In the genomic region with DNA sequence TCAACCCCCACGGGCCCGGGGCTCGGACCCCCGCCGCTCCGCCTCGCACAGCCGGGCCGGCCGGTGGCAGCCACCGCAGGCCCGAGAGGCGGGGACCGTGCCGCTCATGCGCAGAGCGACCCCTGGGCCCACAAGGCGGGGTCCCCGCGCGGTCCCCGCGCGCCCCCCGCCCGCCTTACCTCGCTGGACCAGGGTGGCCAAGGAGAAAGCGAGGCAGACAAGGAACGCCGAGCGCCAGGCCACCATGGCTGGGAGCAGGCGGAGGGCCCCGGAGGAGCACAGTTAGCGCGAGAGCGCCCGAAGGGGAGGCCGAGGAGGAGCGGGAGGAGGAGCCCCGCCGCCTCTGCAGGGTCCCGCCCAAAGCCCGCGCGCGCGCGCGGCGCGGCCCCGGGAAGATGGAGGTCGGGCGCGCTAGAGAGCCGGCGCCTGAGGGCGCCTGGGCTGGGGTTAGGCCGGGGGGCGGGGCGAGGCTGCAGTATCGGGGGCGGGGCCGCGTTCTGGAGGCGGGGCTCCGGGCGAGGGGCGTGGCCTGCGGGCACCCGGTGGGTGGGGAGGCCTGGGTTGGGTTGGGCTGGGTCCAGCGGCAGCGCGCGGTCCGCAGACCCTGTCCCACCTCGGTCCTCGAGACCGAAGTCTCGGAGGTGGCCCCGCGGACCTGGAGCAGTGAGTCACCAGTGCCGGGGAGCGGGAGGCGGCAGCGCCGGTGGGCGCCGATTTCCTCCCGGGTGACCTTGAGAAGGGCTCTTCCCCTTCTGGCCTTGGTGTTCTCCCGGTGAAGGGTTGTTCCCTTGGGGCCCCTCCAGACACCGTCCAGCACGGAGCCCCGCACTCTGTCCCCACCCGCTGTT, we compare ENCODE assay signal across 8 cellular contexts. TPM values are rescaled to one million over a fixed set of nuclear protein-coding genes. Genes with fewer than 3 reads are reported as not detected.
DNase-seq lines count a peak whose midpoint lies in the region; ATAC-seq and TF ChIP-seq lines count a peak whose summit lies in the region.

A gene with protein sequence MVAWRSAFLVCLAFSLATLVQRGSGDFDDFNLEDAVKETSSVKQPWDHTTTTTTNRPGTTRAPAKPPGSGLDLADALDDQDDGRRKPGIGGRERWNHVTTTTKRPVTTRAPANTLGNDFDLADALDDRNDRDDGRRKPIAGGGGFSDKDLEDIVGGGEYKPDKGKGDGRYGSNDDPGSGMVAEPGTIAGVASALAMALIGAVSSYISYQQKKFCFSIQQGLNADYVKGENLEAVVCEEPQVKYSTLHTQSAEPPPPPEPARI (minus strand): TSS at position 326 of the 848 bp plus-strand sequence. CDS start 80 bp downstream, at position 246.

- H3K4me3 Mint-ChIP-seq in activated T-cell treated with anti-CD3 and anti-CD28 coated beads, Interleukin-2, amount 50 U/mL, for 72 hours = peak within 1 kb of the TSS; percentile 85 to 94

- peaks cover 8% of the 10 kb centered on the region for H3K4me1 Mint-ChIP-seq in activated T-cell treated with anti-CD3 and anti-CD28 coated beads, Interleukin-2, amount 50 U/mL, for 72 hours (ENCODE audit: low read depth)

- no peaks in the 10 kb centered on the region for H3K36me3 Mint-ChIP-seq in activated T-cell treated with anti-CD3 and anti-CD28 coated beads, Interleukin-2, amount 50 U/mL, for 72 hours (ENCODE audit: insufficient read depth in 2 of 2)

- H3K9me3 Mint-ChIP-seq in activated T-cell treated with anti-CD3 and anti-CD28 coated beads, Interleukin-2, amount 50 U/mL, for 72 hours = no peaks in the 10 kb centered on the region

- H3K27ac ChIP-seq in Peyer's patch (peak within 1 kb of the TSS; percentile 72 to 80 (median 78)), esophagus muscularis mucosa (replicated peaks in 1 of 4) (peak within 1 kb of the TSS; percentile 79 to 84 (median 82))

- TF ChIP-seq CTCF in Peyer's patch (IDR thresholded peaks at IDR 0.05) (no peak), esophagus muscularis mucosa (IDR thresholded peaks at IDR 0.05) (no peak)

- H3K27me3 ChIP-seq in Peyer's patch (no peaks in the 10 kb centered on the region), esophagus muscularis mucosa (no peaks in the 10 kb centered on the region)

- ATAC-seq in GM21723 (IDR thresholded peaks at IDR 0.05; ENCODE audit: unreplicated experiment) = peak; percentile 86
- ATAC-seq in activated T-cell treated with anti-CD3 and anti-CD28 coated beads, Interleukin-2, amount 50 U/mL, for 72 hours (replicated peaks in 1 of 2) = peak; percentile 96 to 97

- H3K4me3 ChIP-seq in Peyer's patch (peak within 1 kb of the TSS; percentile 55 to 83 (median 66)), esophagus muscularis mucosa (peak within 1 kb of the TSS; percentile 60 to 78 (median 72))

- TF ChIP-seq POLR2A in Peyer's patch (IDR thresholded peaks at IDR 0.05) (peak; percentile 21 to 22), esophagus muscularis mucosa (IDR thresholded peaks at IDR 0.05; ENCODE audit: low read depth) (no peak)

- no peak for TF ChIP-seq EP300 in esophagus muscularis mucosa (IDR thresholded peaks at IDR 0.05)

- H3K36me3 ChIP-seq in Peyer's patch = no peaks in the 10 kb centered on the region
- H3K36me3 ChIP-seq in esophagus muscularis mucosa = no peaks in the 10 kb centered on the region

- H3K4me1 ChIP-seq in Peyer's patch (no peaks in the 10 kb centered on the region), esophagus muscularis mucosa (peaks cover 0 to 7% (median 7%) of the 10 kb centered on the region in 4 donors)

- DNase-seq in DMS53 treated with DMSO at 0.1 percent for 48 hours (lab: John Stamatoyannopoulos, UW; ENCODE audit: unreplicated experiment) (peak; percentile 82), KG1 (lab: John Stamatoyannopoulos, UW) (peak; percentile 36), Peyer's patch (peak; percentile 85 to 95 (median 93)), esophagus muscularis mucosa (ENCODE audit: extremely low spot score) (peak; percentile 92), myocyte (ENCODE audit: low read depth) (peak; percentile 84)
- peak; percentile 90 to 91 for DNase-seq in activated T-cell treated with anti-CD3 and anti-CD28 coated beads, Interleukin-2, amount 50 U/mL, for 72 hours
- DNase-seq in stimulated activated CD8-positive, alpha-beta memory T cell treated with anti-CD3 and anti-CD28 coated beads, Interleukin-7, amount 100 ng/mL, for 24 hours (ENCODE audit: low read depth) = peak; percentile 82

- H3K27ac Mint-ChIP-seq in activated T-cell treated with anti-CD3 and anti-CD28 coated beads, Interleukin-2, amount 50 U/mL, for 72 hours = peak within 1 kb of the TSS; percentile 46

- peaks cover 13% of the 10 kb centered on the region for H3K27me3 Mint-ChIP-seq in activated T-cell treated with anti-CD3 and anti-CD28 coated beads, Interleukin-2, amount 50 U/mL, for 72 hours (ENCODE audit: low read depth)

- H3K9me3 ChIP-seq in Peyer's patch (no peaks in the 10 kb centered on the region), esophagus muscularis mucosa (no peaks in the 10 kb centered on the region)

- intact Hi-C loops in esophagus muscularis mucosa (cut with DNase I) = loop anchor here (10.0 kb wide), 1 partner anchor 134 kb away; no protein-coding TSS in a partner anchor

- 17% methylated on average over 17 of the region's 95 CpGs for WGBS in esophagus muscularis mucosa

RNA-seq across cellular contexts. Expression of the gene that starts here (rescaled TPM):
- total RNA-seq in Peyer's patch (10 to 100 TPM; 11.9 to 32.2 (median 23.9) TPM), esophagus muscularis mucosa (10 to 100 TPM; 61.0 to 91.5 (median 70.1) TPM), myocyte (49.5 and 50.5 TPM in 2 replicates)
- 10 to 100 TPM; 12.4 to 18.3 TPM for total RNA-seq in activated T-cell treated with anti-CD3 and anti-CD28 coated beads, Interleukin-2, amount 50 U/mL, for 72 hours
- polyA plus RNA-seq in myocyte (2012) = 67.4 TPM

Comparison
In these comparisons a context has a peak if more than half of its experiments do, and no peak if none do; other contexts are left out.
1. Peak in every context shown above with its lines: DNase-seq, ATAC-seq, H3K4me3 ChIP-seq and H3K27ac ChIP-seq.
2. DNase-seq: peak in every context shown above with its lines; median percentile 93 in Peyer's patch; 92 in esophagus muscularis mucosa; 90 in activated T-cell treated with anti-CD3 and anti-CD28 coated beads, Interleukin-2, amount 50 U/mL, for 72 hours; 84 in myocyte; 82 in DMS53 treated with DMSO at 0.1 percent for 48 hours; 82 in stimulated activated CD8-positive, alpha-beta memory T cell treated with anti-CD3 and anti-CD28 coated beads, Interleukin-7, amount 100 ng/mL, for 24 hours; 36 in KG1.